Comparison of ENCODE assay signal across 8 cellular contexts in the genomic region with DNA sequence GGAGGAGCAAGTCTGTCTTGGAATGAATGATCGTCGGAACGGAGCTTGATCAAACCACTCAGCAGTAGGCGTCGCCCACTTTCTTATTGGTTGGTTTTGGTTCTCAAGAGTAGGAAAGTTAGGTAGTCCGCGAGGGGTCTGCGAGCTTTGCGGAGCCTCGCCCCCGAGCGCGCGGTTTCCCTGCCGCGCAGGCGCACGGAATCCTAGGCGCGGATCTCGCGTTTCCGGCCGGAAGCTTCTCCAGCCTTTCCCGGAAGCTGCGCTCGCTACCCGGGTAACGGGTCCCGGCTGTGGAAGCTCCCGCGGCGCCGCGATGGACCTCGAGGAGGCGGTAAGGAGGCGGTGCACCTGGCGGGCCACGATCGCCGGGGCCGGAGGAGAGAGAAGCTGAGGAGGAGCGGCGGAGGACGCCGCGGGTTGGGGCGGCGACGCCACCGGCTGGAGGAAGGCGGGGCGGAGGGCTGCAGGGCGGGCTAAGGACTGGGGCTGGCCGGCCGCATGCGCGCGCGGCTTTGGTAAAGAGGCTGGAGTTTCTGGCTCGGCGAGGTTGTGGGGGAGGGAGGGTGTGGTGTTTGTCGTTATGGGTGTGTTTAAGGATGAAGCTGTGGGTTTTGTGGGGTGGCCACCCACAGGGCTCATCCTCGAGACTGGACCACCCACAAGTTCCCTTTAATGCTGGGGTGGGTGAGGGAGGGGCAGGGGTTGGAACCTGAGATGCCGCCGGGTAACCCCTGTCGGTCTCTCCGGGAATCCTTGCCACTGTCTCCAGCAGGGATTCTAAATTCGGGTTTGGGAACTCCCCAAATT. TPM values are rescaled to one million over a fixed set of nuclear protein-coding genes. Genes with fewer than 3 reads are reported as not detected.
DNase-seq lines count a peak whose midpoint lies in the region; ATAC-seq and TF ChIP-seq lines count a peak whose summit lies in the region.

Gene TAF1B (plus strand): TSS at position 246 of the 807 bp plus-strand sequence. CDS start 68 bp downstream, at position 314.

- peak within 1 kb of the TSS; percentile 79 to 85 (median 79) for H3K4me3 ChIP-seq in right lobe of liver

- TF ChIP-seq POLR2A in right lobe of liver (IDR thresholded peaks at IDR 0.05), result peak; percentile 73

- H3K27me3 ChIP-seq in right lobe of liver, result no peaks in the 10 kb centered on the region

- TF ChIP-seq CTCF in right lobe of liver (IDR thresholded peaks at IDR 0.05), result peak; percentile 3 to 10 (median 6)

- DNase-seq in CD1c-positive myeloid dendritic cell (ENCODE audit: extremely low spot score) (peak; percentile 93), NCI-H748 treated with DMSO at 0.1 percent for 48 hours (lab: John Stamatoyannopoulos, UW) (peak; percentile 88), dermis microvascular lymphatic vessel endothelial cell (ENCODE audit: low read depth in 2 of 2) (peak; percentile 64 to 85), right lobe of liver (peak; percentile 87 to 90 (median 89))
- DNase-seq in activated CD4-positive, alpha-beta T cell treated with anti-CD3 and anti-CD28 coated beads, Interleukin-2, amount 50 U/mL, for 24 hours (ENCODE audit: low read depth in 1 of 2, low spot score in 1 of 2), result peak; percentile 70 to 84
- DNase-seq in stimulated activated CD4-positive, alpha-beta T cell treated with anti-CD3 and anti-CD28 coated beads, Interleukin-4, amount 100 ng/mL, for 4 hours, result peak; percentile 81 to 82

- H3K36me3 ChIP-seq in right lobe of liver, result peaks cover 0 to 10% (median 0%) of the 10 kb centered on the region in 4 donors

- WGBS in right lobe of liver (ENCODE audit: insufficient coverage, low coverage, low lambda C conversion rate, missing lambda C conversion rate), result 0% methylated on average over 20 of the region's 70 CpGs

- peak within 1 kb of the TSS; percentile 74 to 86 (median 84) for H3K27ac ChIP-seq in right lobe of liver

- intact Hi-C loops in right lobe of liver (cut with DNase I), result no loop called here

- ATAC-seq in GM19395 (IDR thresholded peaks at IDR 0.05; ENCODE audit: unreplicated experiment), result peak; percentile 87
- ATAC-seq in HG03565 (IDR thresholded peaks at IDR 0.05; ENCODE audit: unreplicated experiment), result peak; percentile 71
- ATAC-seq in right lobe of liver, result peak; percentile 95 to 98 (median 97)

- no peaks in the 10 kb centered on the region for H3K9me3 ChIP-seq in right lobe of liver

- H3K4me1 ChIP-seq in right lobe of liver, result peaks cover 0 to 11% (median 0%) of the 10 kb centered on the region in 4 donors

RNA-seq across cellular contexts. Expression of gene TAF1B, which starts in this region (rescaled TPM):
- 16.3 and 25.7 TPM in 2 replicates for total RNA-seq in dermis microvascular lymphatic vessel endothelial cell
- 1 to 10 TPM; 4.8 to 8.1 (median 6.6) TPM for total RNA-seq in right lobe of liver

Comparison
In these comparisons a context has a peak if more than half of its experiments do, and no peak if none do; other contexts are left out.
1. Peak in every context shown above with its lines: DNase-seq, ATAC-seq, H3K4me3 ChIP-seq and H3K27ac ChIP-seq.